ENCODE assay signal across 8 cellular contexts in the genomic region with DNA sequence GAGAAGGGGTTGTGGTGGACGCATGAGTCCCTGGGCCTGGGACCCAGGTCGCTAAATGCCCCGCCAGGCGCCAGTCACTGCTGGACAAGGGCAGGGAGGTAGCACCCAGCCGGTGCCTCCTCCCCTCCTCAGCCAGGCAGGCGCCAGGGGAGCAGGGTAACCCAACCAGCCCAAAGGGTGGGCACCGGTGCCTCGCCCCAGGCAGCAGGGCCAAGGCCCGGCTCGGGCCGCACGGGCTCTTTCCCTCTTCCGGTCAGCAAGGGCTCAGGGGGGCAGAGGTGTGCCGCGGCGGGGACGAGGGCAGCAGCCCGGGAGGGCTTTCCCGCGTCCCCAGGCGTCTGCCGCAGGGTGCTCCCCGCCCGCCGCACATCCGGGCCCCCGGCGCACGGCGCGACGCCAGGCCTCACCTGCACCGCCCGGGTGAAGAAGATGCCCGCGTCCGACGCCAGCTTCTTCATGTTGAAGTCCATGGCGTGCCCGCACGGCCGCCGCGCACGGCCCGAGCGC. TPM values are rescaled to one million over a fixed set of nuclear protein-coding genes. Genes with fewer than 3 reads are reported as not detected.
DNase-seq lines count a peak whose midpoint lies in the region; ATAC-seq, FAIRE-seq and TF ChIP-seq lines count a peak whose summit lies in the region.

No MANE protein-coding gene starts in this region.

- peaks cover 19% of the 10 kb centered on the region for H3K4me1 ChIP-seq in A549
- peaks cover 25% of the 10 kb centered on the region for H3K4me1 ChIP-seq in adipocyte (ENCODE audit: control insufficient read depth, insufficient read depth, low read length)
- H3K4me1 ChIP-seq in iPS-20b (ENCODE audit: insufficient read depth, low read length): no peaks in the 10 kb centered on the region; the same call in 1 of the 2 replicates

- H3K27ac ChIP-seq in A549 (peak overlapping the region; percentile 82 to 93), iPS-20b (ENCODE audit: low read length) (no peak overlapping the region)

- CTCF ChIA-PET in A549 (lab: Yijun Ruan, JAX): interaction anchor here (0.6 to 2.2 kb wide), 15 partner anchors 8 to 580 kb away, joined by 3 to 18 read pairs (median 4); no protein-coding TSS in a partner anchor

- FAIRE-seq in A549 (lab: Jason Lieb, UNC): no peak

- no peak for TF ChIP-seq POLR2A in A549 (IDR thresholded peaks at IDR 0.05; ENCODE audit: low read length)

- H3K36me3 ChIP-seq in adipocyte (ENCODE audit: control insufficient read depth, insufficient read depth, low read length, severe bottlenecking) (no peaks in the 10 kb centered on the region), iPS-20b (ENCODE audit: insufficient read depth, low read depth, low read length) (no peaks in the 10 kb centered on the region)

- TF ChIP-seq EP300 in A549 (IDR thresholded peaks at IDR 0.05): no peak

- H3K4me2 ChIP-seq in A549: peak overlapping the region; percentile 84

- ATAC-seq in A549 (peak; percentile 63 to 71), HG02870 (IDR thresholded peaks at IDR 0.05; ENCODE audit: unreplicated experiment) (peak; percentile 39), GM21381 (IDR thresholded peaks at IDR 0.05; ENCODE audit: unreplicated experiment) (no peak)

- H3K4me3 ChIP-seq in A549 (peak overlapping the region; percentile 83), GM12865 (ENCODE audit: low read depth, low read length) (peak overlapping the region; percentile 92), adipocyte (ENCODE audit: low read length) (peak overlapping the region; percentile 84), iPS-20b (ENCODE audit: low read length) (peak overlapping the region; percentile 75)

- 0% methylated on average over 10 of the region's 47 CpGs for WGBS in A549 (ENCODE audit: missing lambda C conversion rate)

- peak overlapping the region; percentile 83 for H3K9ac ChIP-seq in adipocyte (ENCODE audit: low read length)
- H3K9ac ChIP-seq in iPS-20b (ENCODE audit: low read depth, low read length): peak overlapping the region; percentile 76; the same call in 1 of the 2 replicates

- TF ChIP-seq CTCF in A549 (IDR thresholded peaks at IDR 0.05) (no peak), GM12865 (IDR thresholded peaks at IDR 0.05; ENCODE audit: insufficient read depth, low read depth, low read length, missing control alignments) (no peak)

- peak; percentile 44 to 66 for DNase-seq in A549 (ENCODE audit: low read depth in 1 of 2, low spot score in 1 of 2)
- peak; percentile 84 for DNase-seq in GM12865 (ENCODE audit: low read depth)
- peak; percentile 65 for DNase-seq in NCI-H345 treated with DMSO at 0.1 percent for 48 hours (lab: John Stamatoyannopoulos, UW; ENCODE audit: unreplicated experiment)
- no peak for DNase-seq in adipocyte (ENCODE audit: low read depth)
- DNase-seq in stimulated activated CD8-positive, alpha-beta memory T cell treated with anti-CD3 and anti-CD28 coated beads, Interleukin-2, amount 100 ng/mL, for 48 hours (ENCODE audit: low read depth in 2 of 2): peak; percentile 45 to 47

- H3K27me3 ChIP-seq in adipocyte (replicated peaks; ENCODE audit: control insufficient read depth, insufficient read depth, low read length) (no peaks in the 10 kb centered on the region), iPS-20b (ENCODE audit: insufficient read depth, low read length) (no peaks in the 10 kb centered on the region)

- TF ChIP-seq RAD21 in A549 (conservative IDR thresholded peaks at IDR 0.05 in 1 of 2, IDR thresholded peaks at IDR 0.05 in 1 of 2): no peak

- POLR2A ChIA-PET in A549 (lab: Yijun Ruan, JAX): interaction anchor here (0.9 to 1.0 kb wide), 2 partner anchors 20 to 53 kb away, joined by 3 to 6 read pairs; partner anchors contain the start of gene DOLPP1

- H3K9me3 ChIP-seq in A549 (no peaks in the 10 kb centered on the region), adipocyte (ENCODE audit: control insufficient read depth, low read length) (no peaks in the 10 kb centered on the region), iPS-20b (ENCODE audit: insufficient read depth, low read depth, low read length) (no peaks in the 10 kb centered on the region)

TF ChIP-seq in A549, 52 proteins besides CTCF, POLR2A, EP300 and RAD21:
- TF ChIP-seq TFCP2L1 (CRISPR knock-in tag; IDR thresholded peaks at IDR 0.05): no peak
- TF ChIP-seq, protein P1, sequence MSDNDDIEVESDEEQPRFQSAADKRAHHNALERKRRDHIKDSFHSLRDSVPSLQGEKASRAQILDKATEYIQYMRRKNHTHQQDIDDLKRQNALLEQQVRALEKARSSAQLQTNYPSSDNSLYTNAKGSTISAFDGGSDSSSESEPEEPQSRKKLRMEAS (IDR thresholded peaks at IDR 0.05): peak; percentile 38
- 0 out of 2 replicates have a peak, but pooled peaks have one; percentile 40 for TF ChIP-seq E2F6 (IDR thresholded peaks at IDR 0.05; ENCODE audit: borderline replicate concordance, low read depth)
- TF ChIP-seq JUN (IDR thresholded peaks at IDR 0.05): peak in 1 of 2 experiments; percentile 47; a peak in 2 of 5 replicates
- no peak for TF ChIP-seq ZNF302 (CRISPR knock-in tag; IDR thresholded peaks at IDR 0.05)
- peak; percentile 39; the same call in 1 of the 2 replicates for TF ChIP-seq PHF8 (IDR thresholded peaks at IDR 0.05; ENCODE audit: borderline replicate concordance, low read depth)
- TF ChIP-seq BCL3 (IDR thresholded peaks at IDR 0.05): no peak
TF ChIP-seq in A549: peak in this region for 4.

RNA-seq across cellular contexts. Expression of gene SH3GLB2, which starts 0.4 kb away (rescaled TPM):
- polyA plus RNA-seq in A549 (2011; rRNA removed) (28.3 and 30.0 TPM in 2 replicates), A549 (2017; fragmentation: RNase III; extraction: RNeasy Plus Mini Kit Qiagen cat#74134 plus additional on column Dnase treatment) (40.2 to 42.6 TPM (median 40.6 TPM) in 3 replicates)
- polyA plus RNA-seq in A549 (2012; cell fraction: cytosol; rRNA removed): 55.5 and 69.2 TPM in 2 replicates
- polyA plus RNA-seq in A549 (2012; cell fraction: nucleus; rRNA removed): 276 and 298 TPM in 2 replicates
- 29.5 and 40.5 TPM in 2 replicates for polyA minus RNA-seq in A549 (2011; rRNA and poly(A)+ RNA removed)

RNA-seq across cellular contexts. Expression of gene MIGA2, which starts 8.7 kb away (rescaled TPM):
- polyA plus RNA-seq in A549 (2011; rRNA removed) (6.3 and 6.4 TPM in 2 replicates), A549 (2017; fragmentation: RNase III; extraction: RNeasy Plus Mini Kit Qiagen cat#74134 plus additional on column Dnase treatment) (12.8 to 16.1 TPM (median 15.1 TPM) in 3 replicates)
- 14.6 and 16.3 TPM in 2 replicates for polyA plus RNA-seq in A549 (2012; cell fraction: cytosol; rRNA removed)
- polyA plus RNA-seq in A549 (2012; cell fraction: nucleus; rRNA removed): 65.4 and 92.7 TPM in 2 replicates
- 4.3 and 6.2 TPM in 2 replicates for polyA minus RNA-seq in A549 (2011; rRNA and poly(A)+ RNA removed)

RNA-seq across cellular contexts. Expression of gene DOLPP1, which starts 53.2 kb away (rescaled TPM):
- polyA plus RNA-seq in A549 (2011; rRNA removed) (25.6 and 31.4 TPM in 2 replicates), A549 (2017; fragmentation: RNase III; extraction: RNeasy Plus Mini Kit Qiagen cat#74134 plus additional on column Dnase treatment) (21.8 to 23.5 TPM (median 22.2 TPM) in 3 replicates)
- 37.1 and 43.6 TPM in 2 replicates for polyA plus RNA-seq in A549 (2012; cell fraction: cytosol; rRNA removed)
- polyA plus RNA-seq in A549 (2012; cell fraction: nucleus; rRNA removed): 48.5 and 52.7 TPM in 2 replicates
- polyA minus RNA-seq in A549 (2011; rRNA and poly(A)+ RNA removed): 21.0 and 23.0 TPM in 2 replicates
